ENCODE assay signal across 12 cellular contexts in genomic region chr2:98702896-98703620, GRCh38. TPM values are rescaled to one million over a fixed set of nuclear protein-coding genes. Genes with fewer than 3 reads are reported as not detected.
DNase-seq lines count a peak whose midpoint lies in the region; ATAC-seq and TF ChIP-seq lines count a peak whose summit lies in the region.
"Had no signal": no experiment of that assay in that cellular context is flagged by ENCODE, and none has a peak within 500 bp of the region (broad histone marks: within the 10 kb centered on the region; RNA-seq: fewer than 3 reads in every experiment).

No MANE protein-coding gene starts in this region.

- peak overlapping the region; percentile 9 for H3K27ac Mint-ChIP-seq in T-helper 2 cell treated with Interferon-gamma antibody and Interleukin-4, amounts not matched to agents 5 μg/mL and 100 μg/mL, for 36 hours
- H3K27ac Mint-ChIP-seq in activated naive CD8-positive, alpha-beta T cell treated with anti-CD3 and anti-CD28 coated beads, Interleukin-2, amount 10 ng/mL, durations not matched to agents 7 days and 5 days: peak overlapping the region; percentile 65

- no peak overlapping the region for H3K4me3 Mint-ChIP-seq in T-helper 2 cell treated with Interferon-gamma antibody and Interleukin-4, amounts not matched to agents 5 μg/mL and 100 μg/mL, for 36 hours
- H3K4me3 Mint-ChIP-seq in activated naive CD8-positive, alpha-beta T cell treated with anti-CD3 and anti-CD28 coated beads, Interleukin-2, amount 10 ng/mL, durations not matched to agents 7 days and 5 days: peak overlapping the region; percentile 48

- no peaks in the 10 kb centered on the region for H3K79me2 ChIP-seq in smooth muscle cell (ENCODE audit: low read depth)

- 41% methylated on average over 6 of the region's 6 CpGs for WGBS in smooth muscle cell (ENCODE audit: low lambda C conversion rate)

- peak overlapping the region; percentile 68 for H3K27ac ChIP-seq in smooth muscle cell (ENCODE audit: low read depth)

- no peak for ATAC-seq in activated naive CD8-positive, alpha-beta T cell treated with anti-CD3 and anti-CD28 coated beads, Interleukin-2, amount 10 ng/mL, durations not matched to agents 7 days and 5 days (ENCODE audit: low read depth)
- no peak for ATAC-seq in SK-N-SH treated with all-trans-retinoic acid at 6 μM for 48 hours

- H3F3A ChIP-seq in smooth muscle cell (ENCODE audit: low read depth): peaks cover 21% of the 10 kb centered on the region

- no peaks in the 10 kb centered on the region for H4K20me1 ChIP-seq in smooth muscle cell (ENCODE audit: low read depth)

- H3K9me3 Mint-ChIP-seq in T-helper 2 cell treated with Interferon-gamma antibody and Interleukin-4, amounts not matched to agents 5 μg/mL and 100 μg/mL, for 36 hours: no peaks in the 10 kb centered on the region
- H3K9me3 Mint-ChIP-seq in activated naive CD8-positive, alpha-beta T cell treated with anti-CD3 and anti-CD28 coated beads, Interleukin-2, amount 10 ng/mL, durations not matched to agents 7 days and 5 days: no peaks in the 10 kb centered on the region

- no peak for DNase-seq in T-helper 2 cell treated with Interferon-gamma antibody and Interleukin-4, amounts not matched to agents 5 μg/mL and 100 μg/mL, for 36 hours (ENCODE audit: low spot score)
- DNase-seq in T-helper 2 cell: no peak
- DNase-seq in activated naive CD8-positive, alpha-beta T cell treated with anti-CD3 and anti-CD28 coated beads, Interleukin-2, amount 10 ng/mL, durations not matched to agents 7 days and 5 days: no peak
- peak; percentile 64 for DNase-seq in left kidney (ENCODE audit: low read depth, low spot score)
- DNase-seq in smooth muscle cell (lab: John Stamatoyannopoulos, UW; ENCODE audit: unreplicated experiment): no peak
- DNase-seq in GM20000 (ENCODE audit: low spot score): no peak
- DNase-seq in GOT3 (lab: John Stamatoyannopoulos, UW): no peak
- DNase-seq: 8988T; activated CD4-positive, CD25-positive, alpha-beta regulatory T cell; DND-41; MG63 had no signal

- H3K9ac ChIP-seq in smooth muscle cell (ENCODE audit: low read depth): no peak overlapping the region

- peak overlapping the region; percentile 78 for H3K4me2 ChIP-seq in smooth muscle cell

- TF ChIP-seq CTCF in smooth muscle cell (IDR thresholded peaks at IDR 0.05; ENCODE audit: borderline replicate concordance, insufficient read depth, poor library complexity, severe bottlenecking): no peak
- no peak for TF ChIP-seq CTCF in GM20000 (IDR thresholded peaks at IDR 0.05; ENCODE audit: extremely low read depth, missing control alignments)

- H3K27me3 Mint-ChIP-seq in T-helper 2 cell treated with Interferon-gamma antibody and Interleukin-4, amounts not matched to agents 5 μg/mL and 100 μg/mL, for 36 hours (ENCODE audit: low read depth): no peaks in the 10 kb centered on the region
- H3K27me3 Mint-ChIP-seq in activated naive CD8-positive, alpha-beta T cell treated with anti-CD3 and anti-CD28 coated beads, Interleukin-2, amount 10 ng/mL, durations not matched to agents 7 days and 5 days: no peaks in the 10 kb centered on the region

- H3K36me3 ChIP-seq in smooth muscle cell (ENCODE audit: low read depth): no peaks in the 10 kb centered on the region
- H3K36me3 ChIP-seq: MG63 had no signal

- H3K27me3 ChIP-seq in smooth muscle cell (ENCODE audit: low read depth): no peaks in the 10 kb centered on the region
- H3K27me3 ChIP-seq: MG63 had no signal

- peak overlapping the region; percentile 35 for H3K4me3 ChIP-seq in smooth muscle cell
- H3K4me3 ChIP-seq: MG63 had no signal

- peak overlapping the region; percentile 94 for H2AFZ ChIP-seq in smooth muscle cell (ENCODE audit: low read depth)

- no peaks in the 10 kb centered on the region for H3K9me3 ChIP-seq in smooth muscle cell (replicated peaks; ENCODE audit: low read depth)
- H3K9me3 ChIP-seq: MG63 had no signal

- H3K4me1 ChIP-seq in smooth muscle cell (ENCODE audit: low read depth): no peaks in the 10 kb centered on the region

- POLR2A ChIA-PET in activated naive CD8-positive, alpha-beta T cell treated with anti-CD3 and anti-CD28 coated beads, Interleukin-2, amount 10 ng/mL, durations not matched to agents 7 days and 5 days (lab: Charles Lee): no interaction called here

- H3K4me1 Mint-ChIP-seq in T-helper 2 cell treated with Interferon-gamma antibody and Interleukin-4, amounts not matched to agents 5 μg/mL and 100 μg/mL, for 36 hours (ENCODE audit: low read depth): peaks cover 40% of the 10 kb centered on the region
- H3K4me1 Mint-ChIP-seq in activated naive CD8-positive, alpha-beta T cell treated with anti-CD3 and anti-CD28 coated beads, Interleukin-2, amount 10 ng/mL, durations not matched to agents 7 days and 5 days: peaks cover 42% of the 10 kb centered on the region

- peaks cover 29% of the 10 kb centered on the region for H3K36me3 Mint-ChIP-seq in T-helper 2 cell treated with Interferon-gamma antibody and Interleukin-4, amounts not matched to agents 5 μg/mL and 100 μg/mL, for 36 hours (ENCODE audit: low read depth)
- H3K36me3 Mint-ChIP-seq in activated naive CD8-positive, alpha-beta T cell treated with anti-CD3 and anti-CD28 coated beads, Interleukin-2, amount 10 ng/mL, durations not matched to agents 7 days and 5 days: peaks cover 34% of the 10 kb centered on the region

TF ChIP-seq in SK-N-SH treated with all-trans-retinoic acid at 6 μM for 48 hours, 23 proteins besides CTCF, POLR2A, EP300 and RAD21 (continues in another document):
- TF ChIP-seq RARB (CRISPR knock-in tag; IDR thresholded peaks at IDR 0.05): no peak
- TF ChIP-seq ZFP30 (CRISPR knock-in tag; IDR thresholded peaks at IDR 0.05): no peak
- no peak for TF ChIP-seq PATZ1 (CRISPR knock-in tag; IDR thresholded peaks at IDR 0.05; ENCODE audit: borderline replicate concordance)
- no peak for TF ChIP-seq ARNTL (CRISPR knock-in tag; IDR thresholded peaks at IDR 0.05; ENCODE audit: borderline replicate concordance, low read depth)
- TF ChIP-seq CSDC2 (CRISPR knock-in tag; IDR thresholded peaks at IDR 0.05): no peak
- TF ChIP-seq ZC3H10 (CRISPR knock-in tag; IDR thresholded peaks at IDR 0.05): no peak
- TF ChIP-seq CREB5 (CRISPR knock-in tag; IDR thresholded peaks at IDR 0.05; ENCODE audit: low read depth): no peak
- no peak for TF ChIP-seq ZFP3 (CRISPR knock-in tag; IDR thresholded peaks at IDR 0.05)
- no peak for TF ChIP-seq GLIS3 (CRISPR knock-in tag; IDR thresholded peaks at IDR 0.05)
- TF ChIP-seq TCF4 (CRISPR knock-in tag; IDR thresholded peaks at IDR 0.05; ENCODE audit: borderline replicate concordance): no peak
- no peak for TF ChIP-seq PPARA (CRISPR knock-in tag; IDR thresholded peaks at IDR 0.05; ENCODE audit: borderline replicate concordance)
- TF ChIP-seq ZNF8 (CRISPR knock-in tag; IDR thresholded peaks at IDR 0.05): no peak
- no peak for TF ChIP-seq BACH2 (CRISPR knock-in tag; IDR thresholded peaks at IDR 0.05; ENCODE audit: borderline replicate concordance)
- TF ChIP-seq ZNF565 (CRISPR knock-in tag; conservative IDR thresholded peaks at IDR 0.05; ENCODE audit: low read depth): no peak
- no peak for TF ChIP-seq POU6F1 (CRISPR knock-in tag; IDR thresholded peaks at IDR 0.05; ENCODE audit: borderline replicate concordance, low read depth)

RNA-seq across cellular contexts. Expression of gene MGAT4A, which starts 27.9 kb away (rescaled TPM):
- 100 to 1,000 TPM; 124 to 152 TPM for total RNA-seq in activated naive CD8-positive, alpha-beta T cell treated with anti-CD3 and anti-CD28 coated beads, Interleukin-2, amount 10 ng/mL, durations not matched to agents 7 days and 5 days
- 3.3 and 8.9 TPM in 2 replicates for total RNA-seq in smooth muscle cell
- polyA plus RNA-seq in smooth muscle cell: 0.12 and 1.4 TPM in 2 replicates

Comparison
In these comparisons a context has a peak if more than half of its experiments do, and no peak if none do; other contexts are left out.
1. RNA of gene MGAT4A, which starts 27.9 kb away (total RNA-seq): 124 to 152 TPM in activated naive CD8-positive, alpha-beta T cell treated with anti-CD3 and anti-CD28 coated beads, Interleukin-2, amount 10 ng/mL, durations not matched to agents 7 days and 5 days; 3.3 to 8.9 TPM in smooth muscle cell; every median in the first group is over 10 times any median in the second.